In the genomic region with DNA sequence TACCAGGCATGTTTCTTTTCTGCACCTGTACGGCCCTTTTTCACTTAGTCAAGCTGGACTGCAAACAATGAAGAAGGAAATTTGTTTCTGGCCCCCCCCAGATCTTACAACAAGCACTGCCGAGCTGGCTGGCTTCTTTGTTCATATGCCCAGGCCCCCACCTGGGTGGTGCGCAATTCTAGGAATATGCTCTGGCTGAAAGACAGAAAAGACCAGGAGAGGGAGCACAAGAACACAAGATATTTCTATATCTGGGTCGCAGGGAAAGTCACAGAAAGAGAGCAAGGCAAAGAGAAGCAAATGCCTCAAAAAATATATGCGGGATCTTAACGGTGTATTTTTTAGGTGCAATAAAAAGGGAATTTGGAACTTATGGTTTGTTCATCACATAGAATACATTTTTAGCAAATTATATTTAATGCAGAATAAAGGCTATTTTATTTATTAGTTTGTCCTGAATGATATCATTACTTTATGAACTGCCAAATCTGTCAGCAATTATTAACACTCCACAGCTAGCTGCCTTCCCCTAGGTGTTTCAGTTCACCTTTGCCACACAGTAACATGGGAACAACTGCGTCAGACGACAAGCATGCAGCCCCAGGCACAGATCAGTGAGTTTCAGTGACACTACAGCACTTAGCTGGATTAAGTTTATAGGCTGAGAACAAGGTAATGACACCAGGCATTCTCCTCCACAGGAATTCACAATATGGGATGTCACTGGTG, we compare ENCODE assay signal across 7 cellular contexts.
DNase-seq lines count a peak whose midpoint lies in the region; ATAC-seq and TF ChIP-seq lines count a peak whose summit lies in the region.

No MANE protein-coding gene starts in this region.

- DNase-seq in GM10248 (ENCODE audit: extremely low spot score) (peak; percentile 30), NCI-H1105 treated with DMSO at 0.1 percent for 48 hours (lab: John Stamatoyannopoulos, UW) (peak; percentile 60), SW480 (ENCODE audit: low spot score) (peak; percentile 45), fibroblast of the aortic adventitia (ENCODE audit: low read depth) (peak; percentile 69), osteoblast (ENCODE audit: insufficient read length, low spot score, missing footprints) (peak; percentile 78)

- no peaks in the 10 kb centered on the region for H4K20me1 ChIP-seq in osteoblast (ENCODE audit: insufficient read depth, low read length)

- H3K36me3 ChIP-seq in osteoblast (ENCODE audit: insufficient read depth, low read length) = no peaks in the 10 kb centered on the region

- H3K9me3 ChIP-seq in osteoblast (ENCODE audit: low read depth, low read length) = no peaks in the 10 kb centered on the region

- TF ChIP-seq CTCF in GM10248 (IDR thresholded peaks at IDR 0.05; ENCODE audit: control extremely low read depth, extremely low read depth, low read depth, missing control alignments) (peak; percentile 35), fibroblast of the aortic adventitia (IDR thresholded peaks at IDR 0.05; ENCODE audit: insufficient read depth, low read length) (peak; percentile 59), osteoblast (IDR thresholded peaks at IDR 0.05; ENCODE audit: extremely low read depth, low read depth, low read length) (peak; percentile 75)

- H3K27ac ChIP-seq in osteoblast (ENCODE audit: low read depth, low read length) = no peak overlapping the region

- no peaks in the 10 kb centered on the region for H3K79me2 ChIP-seq in osteoblast (ENCODE audit: insufficient read depth, low read length)

- CTCF ChIA-PET in GM10248 (lab: Yijun Ruan, JAX) = interaction anchor here (1.0 to 1.9 kb wide), 5 partner anchors 16 to 508 kb away, joined by 3 to 7 read pairs (median 4); no protein-coding TSS in a partner anchor

- no peaks in the 10 kb centered on the region for H3K4me1 ChIP-seq in osteoblast (ENCODE audit: insufficient read depth, low read length)

- ATAC-seq in GM18520 (IDR thresholded peaks at IDR 0.05; ENCODE audit: unreplicated experiment) (no peak), HG02884 (IDR thresholded peaks at IDR 0.05; ENCODE audit: unreplicated experiment) (no peak)

- no peak overlapping the region for H3K4me2 ChIP-seq in osteoblast (ENCODE audit: insufficient read depth, low read length)

- POLR2A ChIA-PET in GM10248 (lab: Yijun Ruan, JAX) = no interaction called here

- no peak overlapping the region for H3K4me3 ChIP-seq in fibroblast of the aortic adventitia (ENCODE audit: low read depth, low read length)
- H3K4me3 ChIP-seq in osteoblast (ENCODE audit: insufficient read depth, low read length) = no peak overlapping the region

- peaks cover 4% of the 10 kb centered on the region for H3K27me3 ChIP-seq in osteoblast (ENCODE audit: insufficient read depth, low read length)

- H2AFZ ChIP-seq in osteoblast (ENCODE audit: low read length) = no peak overlapping the region
